1 cellular context compared by ENCODE assay signal in the genomic region with DNA sequence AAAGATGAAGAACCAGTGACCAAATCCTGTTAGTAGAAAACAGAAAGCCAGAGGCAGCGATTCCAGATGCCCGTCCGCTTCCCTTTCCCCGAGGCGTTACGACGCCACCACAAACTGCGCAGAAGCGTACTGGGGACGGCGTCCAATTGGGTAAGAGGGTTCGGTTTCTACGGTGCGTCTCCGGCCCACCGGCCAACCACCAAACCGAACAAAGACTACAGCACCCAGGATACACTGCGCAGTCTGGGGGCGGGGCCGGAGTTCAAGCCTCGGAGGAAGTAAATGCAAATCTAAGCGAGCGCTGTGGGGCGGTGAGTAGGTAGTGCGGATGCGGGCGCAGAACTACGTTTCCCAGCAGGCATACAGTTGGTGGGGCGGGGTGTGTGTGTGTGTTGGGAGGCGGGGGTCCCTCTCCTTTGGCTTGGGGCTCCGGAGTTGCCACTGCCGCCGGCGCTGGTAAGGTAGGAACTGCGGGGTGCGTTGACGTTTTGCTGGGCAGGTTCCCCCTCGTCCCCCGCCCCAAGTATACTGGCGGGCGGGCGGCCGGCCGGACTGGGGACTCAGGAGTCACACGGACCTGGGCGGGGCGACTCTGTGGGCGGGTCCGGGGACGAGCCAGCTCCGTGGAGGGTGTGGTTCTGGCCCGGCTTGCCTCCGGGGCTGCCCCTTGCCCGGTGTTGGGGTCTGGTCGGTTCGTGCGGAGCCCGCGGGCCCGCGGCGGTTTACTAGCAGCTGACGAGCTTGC.
A peak's percentile ranks its signal among the peaks of the same experiment; 100 is the strongest.
TF ChIP-seq lines count a peak whose summit lies in the region.

A gene with protein sequence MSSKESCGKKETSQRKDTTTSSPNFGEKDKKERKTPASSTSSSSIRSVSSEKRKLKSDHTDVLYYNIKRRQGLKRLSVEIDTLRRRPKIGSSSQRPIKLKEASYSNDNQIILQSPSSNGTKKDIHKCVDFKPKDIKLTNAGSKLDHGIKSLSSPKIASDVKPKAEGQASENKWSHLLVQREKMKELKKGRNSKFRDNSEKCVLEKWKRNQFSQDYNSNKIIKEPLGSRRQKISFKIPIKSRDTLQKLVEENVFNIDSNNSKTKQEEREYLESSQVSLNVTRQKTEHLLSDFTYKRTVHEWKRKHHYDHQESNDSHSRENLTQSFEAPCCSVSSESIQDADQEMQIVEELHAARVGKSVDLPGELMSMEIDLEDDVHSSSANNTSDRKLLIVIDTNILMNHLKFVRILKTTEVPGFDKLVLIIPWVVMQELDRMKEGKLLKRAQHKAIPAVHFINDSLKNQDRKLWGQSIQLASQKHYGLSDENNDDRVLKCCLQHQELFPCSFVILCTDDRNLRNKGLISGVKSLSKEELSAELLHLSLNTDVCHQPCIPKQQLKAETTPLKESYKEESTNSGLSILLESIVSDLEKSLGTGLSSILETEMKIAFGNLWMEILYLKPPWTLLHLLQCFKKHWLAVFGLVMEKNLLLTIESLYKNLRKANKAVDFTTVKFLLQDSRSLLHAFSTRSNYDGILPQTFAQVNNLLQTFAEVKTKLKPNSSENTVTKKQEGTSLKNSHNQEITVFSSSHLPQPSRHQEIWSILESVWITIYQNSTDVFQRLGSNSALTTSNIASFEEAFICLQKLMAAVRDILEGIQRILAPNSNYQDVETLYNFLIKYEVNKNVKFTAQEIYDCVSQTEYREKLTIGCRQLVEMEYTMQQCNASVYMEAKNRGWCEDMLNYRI (plus strand): TSS at position 314 of the 745 bp plus-strand sequence. CDS start 3,675 bp downstream, outside the sequence.
A gene with protein sequence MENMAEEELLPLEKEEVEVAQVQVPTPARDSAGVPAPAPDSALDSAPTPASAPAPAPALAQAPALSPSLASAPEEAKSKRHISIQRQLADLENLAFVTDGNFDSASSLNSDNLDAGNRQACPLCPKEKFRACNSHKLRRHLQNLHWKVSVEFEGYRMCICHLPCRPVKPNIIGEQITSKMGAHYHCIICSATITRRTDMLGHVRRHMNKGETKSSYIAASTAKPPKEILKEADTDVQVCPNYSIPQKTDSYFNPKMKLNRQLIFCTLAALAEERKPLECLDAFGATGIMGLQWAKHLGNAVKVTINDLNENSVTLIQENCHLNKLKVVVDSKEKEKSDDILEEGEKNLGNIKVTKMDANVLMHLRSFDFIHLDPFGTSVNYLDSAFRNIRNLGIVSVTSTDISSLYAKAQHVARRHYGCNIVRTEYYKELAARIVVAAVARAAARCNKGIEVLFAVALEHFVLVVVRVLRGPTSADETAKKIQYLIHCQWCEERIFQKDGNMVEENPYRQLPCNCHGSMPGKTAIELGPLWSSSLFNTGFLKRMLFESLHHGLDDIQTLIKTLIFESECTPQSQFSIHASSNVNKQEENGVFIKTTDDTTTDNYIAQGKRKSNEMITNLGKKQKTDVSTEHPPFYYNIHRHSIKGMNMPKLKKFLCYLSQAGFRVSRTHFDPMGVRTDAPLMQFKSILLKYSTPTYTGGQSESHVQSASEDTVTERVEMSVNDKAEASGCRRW (minus strand): TSS at position 100 of the 745 bp plus-strand sequence. CDS start 241 bp downstream, outside the sequence.

TF ChIP-seq in HepG2, 621 proteins besides CTCF, POLR2A, EP300 and RAD21 (continued from another document and continues in another):
- TF ChIP-seq, protein P1, sequence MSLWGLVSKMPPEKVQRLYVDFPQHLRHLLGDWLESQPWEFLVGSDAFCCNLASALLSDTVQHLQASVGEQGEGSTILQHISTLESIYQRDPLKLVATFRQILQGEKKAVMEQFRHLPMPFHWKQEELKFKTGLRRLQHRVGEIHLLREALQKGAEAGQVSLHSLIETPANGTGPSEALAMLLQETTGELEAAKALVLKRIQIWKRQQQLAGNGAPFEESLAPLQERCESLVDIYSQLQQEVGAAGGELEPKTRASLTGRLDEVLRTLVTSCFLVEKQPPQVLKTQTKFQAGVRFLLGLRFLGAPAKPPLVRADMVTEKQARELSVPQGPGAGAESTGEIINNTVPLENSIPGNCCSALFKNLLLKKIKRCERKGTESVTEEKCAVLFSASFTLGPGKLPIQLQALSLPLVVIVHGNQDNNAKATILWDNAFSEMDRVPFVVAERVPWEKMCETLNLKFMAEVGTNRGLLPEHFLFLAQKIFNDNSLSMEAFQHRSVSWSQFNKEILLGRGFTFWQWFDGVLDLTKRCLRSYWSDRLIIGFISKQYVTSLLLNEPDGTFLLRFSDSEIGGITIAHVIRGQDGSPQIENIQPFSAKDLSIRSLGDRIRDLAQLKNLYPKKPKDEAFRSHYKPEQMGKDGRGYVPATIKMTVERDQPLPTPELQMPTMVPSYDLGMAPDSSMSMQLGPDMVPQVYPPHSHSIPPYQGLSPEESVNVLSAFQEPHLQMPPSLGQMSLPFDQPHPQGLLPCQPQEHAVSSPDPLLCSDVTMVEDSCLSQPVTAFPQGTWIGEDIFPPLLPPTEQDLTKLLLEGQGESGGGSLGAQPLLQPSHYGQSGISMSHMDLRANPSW (CRISPR knock-in tag; IDR thresholded peaks at IDR 0.05; ENCODE audit: borderline replicate concordance) = peak; percentile 55; the same call in 1 of the 2 replicates
- TF ChIP-seq ZNF816 (CRISPR knock-in tag; IDR thresholded peaks at IDR 0.05; ENCODE audit: borderline replicate concordance) (no peak), KDM2A (CRISPR knock-in tag; IDR thresholded peaks at IDR 0.05; ENCODE audit: borderline replicate concordance, low read depth) (peak; percentile 54), REST (IDR thresholded peaks at IDR 0.05; ENCODE audit: borderline replicate concordance in 1 of 2, low read depth in 1 of 2, low read length in 2 of 2) (peak in 1 of 2 experiments; percentile 29; a peak in 1 of 4 replicates), JARID2 (CRISPR knock-in tag; IDR thresholded peaks at IDR 0.05; ENCODE audit: insufficient replicate concordance) (peak; percentile 18), KLF11 (CRISPR knock-in tag; IDR thresholded peaks at IDR 0.05) (0 out of 2 replicates have a peak, but pooled peaks have one; percentile 19), ZNF224 (CRISPR knock-in tag; IDR thresholded peaks at IDR 0.05) (no peak), ZNF543 (CRISPR knock-in tag; IDR thresholded peaks at IDR 0.05) (peak; percentile 43), RFXAP (CRISPR knock-in tag; IDR thresholded peaks at IDR 0.05; ENCODE audit: borderline replicate concordance) (peak; percentile 97), ZNF160 (CRISPR knock-in tag; IDR thresholded peaks at IDR 0.05) (no peak), PATZ1 (CRISPR knock-in tag; IDR thresholded peaks at IDR 0.05) (peak; percentile 78), POGZ (CRISPR knock-in tag; IDR thresholded peaks at IDR 0.05) (peak; percentile 46), ZNF800 (CRISPR knock-in tag; IDR thresholded peaks at IDR 0.05) (peak; percentile 77; the same call in 1 of the 2 replicates), ZNF556 (CRISPR knock-in tag; IDR thresholded peaks at IDR 0.05; ENCODE audit: borderline replicate concordance) (0 out of 2 replicates have a peak, but pooled peaks have one; percentile 34), ATF1 (CRISPR knock-in tag; IDR thresholded peaks at IDR 0.05) (peak; percentile 73)
- TF ChIP-seq, protein P2, sequence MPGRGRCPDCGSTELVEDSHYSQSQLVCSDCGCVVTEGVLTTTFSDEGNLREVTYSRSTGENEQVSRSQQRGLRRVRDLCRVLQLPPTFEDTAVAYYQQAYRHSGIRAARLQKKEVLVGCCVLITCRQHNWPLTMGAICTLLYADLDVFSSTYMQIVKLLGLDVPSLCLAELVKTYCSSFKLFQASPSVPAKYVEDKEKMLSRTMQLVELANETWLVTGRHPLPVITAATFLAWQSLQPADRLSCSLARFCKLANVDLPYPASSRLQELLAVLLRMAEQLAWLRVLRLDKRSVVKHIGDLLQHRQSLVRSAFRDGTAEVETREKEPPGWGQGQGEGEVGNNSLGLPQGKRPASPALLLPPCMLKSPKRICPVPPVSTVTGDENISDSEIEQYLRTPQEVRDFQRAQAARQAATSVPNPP (CRISPR knock-in tag; IDR thresholded peaks at IDR 0.05) = 0 out of 2 replicates have a peak, but pooled peaks have one; percentile 5
- TF ChIP-seq, protein P3, sequence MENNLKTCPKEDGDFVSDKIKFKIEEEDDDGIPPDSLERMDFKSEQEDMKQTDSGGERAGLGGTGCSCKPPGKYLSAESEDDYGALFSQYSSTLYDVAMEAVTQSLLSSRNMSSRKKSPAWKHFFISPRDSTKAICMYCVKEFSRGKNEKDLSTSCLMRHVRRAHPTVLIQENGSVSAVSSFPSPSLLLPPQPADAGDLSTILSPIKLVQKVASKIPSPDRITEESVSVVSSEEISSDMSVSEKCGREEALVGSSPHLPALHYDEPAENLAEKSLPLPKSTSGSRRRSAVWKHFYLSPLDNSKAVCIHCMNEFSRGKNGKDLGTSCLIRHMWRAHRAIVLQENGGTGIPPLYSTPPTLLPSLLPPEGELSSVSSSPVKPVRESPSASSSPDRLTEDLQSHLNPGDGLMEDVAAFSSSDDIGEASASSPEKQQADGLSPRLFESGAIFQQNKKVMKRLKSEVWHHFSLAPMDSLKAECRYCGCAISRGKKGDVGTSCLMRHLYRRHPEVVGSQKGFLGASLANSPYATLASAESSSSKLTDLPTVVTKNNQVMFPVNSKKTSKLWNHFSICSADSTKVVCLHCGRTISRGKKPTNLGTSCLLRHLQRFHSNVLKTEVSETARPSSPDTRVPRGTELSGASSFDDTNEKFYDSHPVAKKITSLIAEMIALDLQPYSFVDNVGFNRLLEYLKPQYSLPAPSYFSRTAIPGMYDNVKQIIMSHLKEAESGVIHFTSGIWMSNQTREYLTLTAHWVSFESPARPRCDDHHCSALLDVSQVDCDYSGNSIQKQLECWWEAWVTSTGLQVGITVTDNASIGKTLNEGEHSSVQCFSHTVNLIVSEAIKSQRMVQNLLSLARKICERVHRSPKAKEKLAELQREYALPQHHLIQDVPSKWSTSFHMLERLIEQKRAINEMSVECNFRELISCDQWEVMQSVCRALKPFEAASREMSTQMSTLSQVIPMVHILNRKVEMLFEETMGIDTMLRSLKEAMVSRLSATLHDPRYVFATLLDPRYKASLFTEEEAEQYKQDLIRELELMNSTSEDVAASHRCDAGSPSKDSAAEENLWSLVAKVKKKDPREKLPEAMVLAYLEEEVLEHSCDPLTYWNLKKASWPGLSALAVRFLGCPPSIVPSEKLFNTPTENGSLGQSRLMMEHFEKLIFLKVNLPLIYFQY (CRISPR knock-in tag; IDR thresholded peaks at IDR 0.05; ENCODE audit: borderline replicate concordance) = peak; percentile 71; the same call in 1 of the 2 replicates
- TF ChIP-seq, protein P4, sequence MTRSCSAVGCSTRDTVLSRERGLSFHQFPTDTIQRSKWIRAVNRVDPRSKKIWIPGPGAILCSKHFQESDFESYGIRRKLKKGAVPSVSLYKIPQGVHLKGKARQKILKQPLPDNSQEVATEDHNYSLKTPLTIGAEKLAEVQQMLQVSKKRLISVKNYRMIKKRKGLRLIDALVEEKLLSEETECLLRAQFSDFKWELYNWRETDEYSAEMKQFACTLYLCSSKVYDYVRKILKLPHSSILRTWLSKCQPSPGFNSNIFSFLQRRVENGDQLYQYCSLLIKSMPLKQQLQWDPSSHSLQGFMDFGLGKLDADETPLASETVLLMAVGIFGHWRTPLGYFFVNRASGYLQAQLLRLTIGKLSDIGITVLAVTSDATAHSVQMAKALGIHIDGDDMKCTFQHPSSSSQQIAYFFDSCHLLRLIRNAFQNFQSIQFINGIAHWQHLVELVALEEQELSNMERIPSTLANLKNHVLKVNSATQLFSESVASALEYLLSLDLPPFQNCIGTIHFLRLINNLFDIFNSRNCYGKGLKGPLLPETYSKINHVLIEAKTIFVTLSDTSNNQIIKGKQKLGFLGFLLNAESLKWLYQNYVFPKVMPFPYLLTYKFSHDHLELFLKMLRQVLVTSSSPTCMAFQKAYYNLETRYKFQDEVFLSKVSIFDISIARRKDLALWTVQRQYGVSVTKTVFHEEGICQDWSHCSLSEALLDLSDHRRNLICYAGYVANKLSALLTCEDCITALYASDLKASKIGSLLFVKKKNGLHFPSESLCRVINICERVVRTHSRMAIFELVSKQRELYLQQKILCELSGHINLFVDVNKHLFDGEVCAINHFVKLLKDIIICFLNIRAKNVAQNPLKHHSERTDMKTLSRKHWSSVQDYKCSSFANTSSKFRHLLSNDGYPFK (CRISPR knock-in tag; IDR thresholded peaks at IDR 0.05; ENCODE audit: borderline replicate concordance) = peak; percentile 64
